19 cellular contexts compared by ENCODE assay signal in genomic region chr5:151766975-151767374, GRCh38. TPM values are rescaled to one million over a fixed set of nuclear protein-coding genes. Genes with fewer than 3 reads are reported as not detected.
A peak's percentile ranks its signal among the peaks of the same experiment; 100 is the strongest.
DNase-seq lines count a peak whose midpoint lies in the region; ATAC-seq and TF ChIP-seq lines count a peak whose summit lies in the region.
"Had no signal": no experiment of that assay in that cellular context is flagged by ENCODE, and none has a peak within 500 bp of the region (broad histone marks: within the 10 kb centered on the region; RNA-seq: fewer than 3 reads in every experiment).

No MANE protein-coding gene starts in this region.

- H3K9me3 Mint-ChIP-seq in activated T-cell treated with anti-CD3 and anti-CD28 coated beads, Interleukin-2, amount 50 U/mL, for 24 hours: no peaks in the 10 kb centered on the region
- H3K9me3 Mint-ChIP-seq in activated T-cell treated with anti-CD3 and anti-CD28 coated beads, Interleukin-2, amount 50 U/mL, for 4 hours: no peaks in the 10 kb centered on the region
- H3K9me3 Mint-ChIP-seq in CD4-positive, alpha-beta T cell: no peaks in the 10 kb centered on the region
- H3K9me3 Mint-ChIP-seq: GM23338, H9, HFFc6 had no signal

- no peaks in the 10 kb centered on the region for H3K27me3 ChIP-seq in CD4-positive, alpha-beta T cell (ENCODE audit: control insufficient read depth, insufficient read depth, low read length)
- no peaks in the 10 kb centered on the region for H3K27me3 ChIP-seq in Karpas-422 (ENCODE audit: low read length)
- no peaks in the 10 kb centered on the region for H3K27me3 ChIP-seq in mammary epithelial cell (ENCODE audit: insufficient read depth, low read length)

- POLR2A ChIA-PET in CD4-positive, alpha-beta T cell (lab: Charles Lee): no interaction called here

- H3K79me2 ChIP-seq in Karpas-422 (ENCODE audit: low read length): peaks cover 4% of the 10 kb centered on the region; the same call in 1 of the 2 replicates
- peaks cover 8% of the 10 kb centered on the region for H3K79me2 ChIP-seq in mammary epithelial cell (ENCODE audit: insufficient read depth, low read length)

- ATAC-seq in activated T-cell treated with anti-CD3 and anti-CD28 coated beads, Interleukin-2, amount 50 U/mL, for 4 hours: no peak
- no peak for ATAC-seq in CD4-positive, alpha-beta T cell (ENCODE audit: poor library complexity)
- no peak for ATAC-seq in T-helper 17 cell
- ATAC-seq: GM23338 had no signal

- H3K4me2 ChIP-seq in Karpas-422 (ENCODE audit: low read depth, low read length, poor library complexity, severe bottlenecking) (no peak overlapping the region), mammary epithelial cell (ENCODE audit: insufficient read depth, low read depth, low read length) (no peak overlapping the region)
- H3K4me2 ChIP-seq: GM23338 had no signal

- H3K9me3 ChIP-seq in CD4-positive, alpha-beta T cell (ENCODE audit: control insufficient read depth, low read length): no peaks in the 10 kb centered on the region
- H3K9me3 ChIP-seq in T-helper 17 cell (ENCODE audit: control insufficient read depth, low read length, poor library complexity, severe bottlenecking) (no peaks in the 10 kb centered on the region), Karpas-422 (ENCODE audit: low read length) (no peaks in the 10 kb centered on the region), mammary epithelial cell (replicated peaks; ENCODE audit: insufficient read depth, low read length) (no peaks in the 10 kb centered on the region)

- dilution Hi-C loops in mammary epithelial cell (cut with HindIII; ENCODE audit: low sequenced_read_pairs): no loop called here

- H3K9me2 ChIP-seq in Karpas-422 (replicated peaks; ENCODE audit: insufficient read depth, low read length): no peaks in the 10 kb centered on the region

- peaks cover 14% of the 10 kb centered on the region for H3K4me1 ChIP-seq in Karpas-422 (ENCODE audit: low read length)
- H3K4me1 ChIP-seq in mammary epithelial cell (ENCODE audit: insufficient read depth, low read length): peaks cover 11% of the 10 kb centered on the region

- H3K9ac ChIP-seq in Karpas-422 (ENCODE audit: low read length): no peak overlapping the region
- no peak overlapping the region for H3K9ac ChIP-seq in mammary epithelial cell (ENCODE audit: insufficient read depth, low read length)

- H3K36me3 ChIP-seq in Karpas-422 (ENCODE audit: insufficient read depth, low read length): no peaks in the 10 kb centered on the region
- no peaks in the 10 kb centered on the region for H3K36me3 ChIP-seq in mammary epithelial cell (ENCODE audit: insufficient read depth, low read length)

- H4K20me1 ChIP-seq in Karpas-422 (ENCODE audit: insufficient read depth, low read depth, low read length): no peaks in the 10 kb centered on the region
- no peaks in the 10 kb centered on the region for H4K20me1 ChIP-seq in mammary epithelial cell (ENCODE audit: insufficient read depth, low read length)

- BruUV-seq in mammary epithelial cell (replicated peaks; lab: Mats Ljungman, UMichigan): no TSS peak

- H3K27ac ChIP-seq in CD4-positive, alpha-beta T cell (ENCODE audit: low read depth, low read length): no peak overlapping the region
- no peak overlapping the region for H3K27ac ChIP-seq in Karpas-422 (ENCODE audit: low read length)
- H3K27ac ChIP-seq in mammary epithelial cell (ENCODE audit: insufficient read depth, low read depth, low read length): no peak overlapping the region
- H3K27ac ChIP-seq: 22Rv1 had no signal

- TF ChIP-seq CTCF in CD4-positive, alpha-beta T cell (IDR thresholded peaks at IDR 0.05): no peak
- TF ChIP-seq CTCF in mammary epithelial cell (conservative IDR thresholded peaks at IDR 0.05 in 1 of 2, IDR thresholded peaks at IDR 0.05 in 1 of 2; ENCODE audit: extremely low read depth in 1 of 2, insufficient read depth in 1 of 2, low read depth in 1 of 2, low read length in 2 of 2): no peak

- in situ Hi-C loops in mammary epithelial cell (cut with MboI; ENCODE audit: low sequenced_read_pairs in 2 of 2): no loop called here

- peaks cover 8% of the 10 kb centered on the region for H3K4me1 Mint-ChIP-seq in activated T-cell treated with anti-CD3 and anti-CD28 coated beads, Interleukin-2, amount 50 U/mL, for 24 hours (ENCODE audit: low read depth)
- peaks cover 8% of the 10 kb centered on the region for H3K4me1 Mint-ChIP-seq in activated T-cell treated with anti-CD3 and anti-CD28 coated beads, Interleukin-2, amount 50 U/mL, for 4 hours (ENCODE audit: low read depth)
- H3K4me1 Mint-ChIP-seq in CD4-positive, alpha-beta T cell (ENCODE audit: low read depth): peaks cover 11% of the 10 kb centered on the region
- peaks cover 9% of the 10 kb centered on the region for H3K4me1 Mint-ChIP-seq in T-helper 17 cell

- no peak overlapping the region for H3K4me3 ChIP-seq in Karpas-422 (ENCODE audit: low read length)
- no peak overlapping the region for H3K4me3 ChIP-seq in mammary epithelial cell (replicated peaks in 1 of 3; ENCODE audit: insufficient read depth in 1 of 3, low read depth in 2 of 3, low read length in 3 of 3)
- H3K4me3 ChIP-seq: GM23338 had no signal

- H3K36me3 Mint-ChIP-seq in activated T-cell treated with anti-CD3 and anti-CD28 coated beads, Interleukin-2, amount 50 U/mL, for 24 hours (ENCODE audit: low read depth): peaks cover 3% of the 10 kb centered on the region
- H3K36me3 Mint-ChIP-seq in activated T-cell treated with anti-CD3 and anti-CD28 coated beads, Interleukin-2, amount 50 U/mL, for 4 hours (ENCODE audit: insufficient read depth): no peaks in the 10 kb centered on the region
- no peaks in the 10 kb centered on the region for H3K36me3 Mint-ChIP-seq in CD4-positive, alpha-beta T cell (ENCODE audit: low read depth)
- H3K36me3 Mint-ChIP-seq in T-helper 17 cell (ENCODE audit: low read depth): no peaks in the 10 kb centered on the region

- CTCF ChIA-PET in CD4-positive, alpha-beta T cell (lab: Charles Lee): no interaction called here
- CTCF ChIA-PET in mammary epithelial cell (lab: Charles Lee; ENCODE audit: low non-redundant PET): no interaction called here

- DNase-seq in activated T-cell treated with anti-CD3 and anti-CD28 coated beads, Interleukin-2, amount 50 U/mL, for 24 hours: no peak
- DNase-seq in activated T-cell treated with anti-CD3 and anti-CD28 coated beads, Interleukin-2, amount 50 U/mL, for 4 hours: no peak
- DNase-seq in CD4-positive, alpha-beta T cell: no peak
- no peak for DNase-seq in T-helper 17 cell
- no peak for DNase-seq in Karpas-422
- DNase-seq in stimulated activated naive CD4-positive, alpha-beta T cell (lab: John Stamatoyannopoulos, UW): no peak
- no peak for DNase-seq in mammary epithelial cell
- DNase-seq: ACHN, AML-193, C1 segment of cervical spinal cord, Calu3, COR-L47, DMS53, DMS79 treated with DMSO at 0.1 percent for 48 hours, GF-D8, H9, HFFc6 had no signal

- H3K4me3 Mint-ChIP-seq in activated T-cell treated with anti-CD3 and anti-CD28 coated beads, Interleukin-2, amount 50 U/mL, for 24 hours: no peak overlapping the region
- H3K4me3 Mint-ChIP-seq in activated T-cell treated with anti-CD3 and anti-CD28 coated beads, Interleukin-2, amount 50 U/mL, for 4 hours: no peak overlapping the region
- no peak overlapping the region for H3K4me3 Mint-ChIP-seq in CD4-positive, alpha-beta T cell
- H3K4me3 Mint-ChIP-seq in T-helper 17 cell: peak overlapping the region; percentile 21
- H3K4me3 Mint-ChIP-seq: GM23338, H9, HFFc6 had no signal

- peak overlapping the region; percentile 15 for H3K27ac Mint-ChIP-seq in activated T-cell treated with anti-CD3 and anti-CD28 coated beads, Interleukin-2, amount 50 U/mL, for 24 hours
- peak overlapping the region; percentile 41 for H3K27ac Mint-ChIP-seq in CD4-positive, alpha-beta T cell
- no peak overlapping the region for H3K27ac Mint-ChIP-seq in T-helper 17 cell
- H3K27ac Mint-ChIP-seq: GM23338, H9, HFFc6 had no signal

- H2AFZ ChIP-seq in Karpas-422 (ENCODE audit: low read length): no peak overlapping the region
- no peak overlapping the region for H2AFZ ChIP-seq in mammary epithelial cell (ENCODE audit: low read depth, low read length)
- H2AFZ ChIP-seq: GM23338 had no signal

- intact Hi-C loops in CD4-positive, alpha-beta T cell (cut with DNase I, micrococcal nuclease): loop anchor here in 1 of 2 experiments (5.0 to 10.0 kb wide), 2 partner anchors 265 to 1312 kb away; no protein-coding TSS in a partner anchor
- intact Hi-C loops in mammary epithelial cell (cut with micrococcal nuclease): no loop called here

- no peaks in the 10 kb centered on the region for H3K27me3 Mint-ChIP-seq in activated T-cell treated with anti-CD3 and anti-CD28 coated beads, Interleukin-2, amount 50 U/mL, for 24 hours
- H3K27me3 Mint-ChIP-seq in activated T-cell treated with anti-CD3 and anti-CD28 coated beads, Interleukin-2, amount 50 U/mL, for 4 hours (ENCODE audit: low read depth): no peaks in the 10 kb centered on the region
- no peaks in the 10 kb centered on the region for H3K27me3 Mint-ChIP-seq in CD4-positive, alpha-beta T cell
- no peaks in the 10 kb centered on the region for H3K27me3 Mint-ChIP-seq in T-helper 17 cell

RNA-seq across cellular contexts. Expression of gene G3BP1, which starts 4.8 kb away (rescaled TPM):
- 100 to 1,000 TPM; 532 to 555 (median 540) TPM for total RNA-seq in activated T-cell treated with anti-CD3 and anti-CD28 coated beads, Interleukin-2, amount 50 U/mL, for 4 hours
- 10 to 100 TPM; 82.3 to 83.9 TPM for total RNA-seq in CD4-positive, alpha-beta T cell
- total RNA-seq in T-helper 17 cell: 100 to 1,000 TPM; 115 to 117 TPM
- total RNA-seq in Karpas-422 (2014; rRNA removed; shearing (Covaris generic); ENCODE audit: low replicate concordance): 130 and 186 TPM in 2 replicates
- total RNA-seq in mammary epithelial cell: 100 to 1,000 TPM; 193 to 252 TPM
- polyA plus RNA-seq in mammary epithelial cell: 82.5 TPM
- 346 TPM for polyA minus RNA-seq in mammary epithelial cell

RNA-seq across cellular contexts. Expression of gene ATOX1, which starts 8.5 kb away (rescaled TPM):
- total RNA-seq in activated T-cell treated with anti-CD3 and anti-CD28 coated beads, Interleukin-2, amount 50 U/mL, for 4 hours: 10 to 100 TPM; 89.0 to 94.3 (median 91.7) TPM
- total RNA-seq in CD4-positive, alpha-beta T cell: 10 to 100 TPM; 11.2 to 13.3 TPM
- total RNA-seq in T-helper 17 cell (10 to 100 TPM; 24.3 to 26.1 TPM), mammary epithelial cell (10 to 100 TPM; 27.0 to 89.2 TPM)
- total RNA-seq in Karpas-422 (2014; rRNA removed; shearing (Covaris generic); ENCODE audit: low replicate concordance): 104 and 114 TPM in 2 replicates
- 310 TPM for polyA plus RNA-seq in mammary epithelial cell
- polyA minus RNA-seq in mammary epithelial cell: 53.9 TPM
